28 cellular contexts compared by ENCODE assay signal in the genomic region with DNA sequence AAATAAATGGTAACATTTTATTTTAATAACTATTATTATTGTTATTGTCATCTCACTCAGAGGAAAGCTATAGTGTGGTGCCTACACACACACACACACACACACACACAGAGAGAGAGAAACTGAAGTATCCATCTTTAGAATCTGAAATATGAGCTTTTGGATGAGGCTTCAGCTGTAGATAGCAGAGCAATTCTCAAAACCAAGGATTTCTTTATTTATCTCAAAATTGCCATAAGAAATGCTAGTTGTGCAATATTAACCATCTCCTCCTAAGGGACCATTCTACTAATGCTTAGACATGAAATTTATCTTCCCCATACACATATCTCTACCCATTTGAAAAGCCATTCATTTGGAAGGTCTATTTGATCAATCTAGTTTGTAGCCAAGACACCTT. TPM values are rescaled to one million over a fixed set of nuclear protein-coding genes. Genes with fewer than 3 reads are reported as not detected.
"Had no signal": no experiment of that assay in that cellular context is flagged by ENCODE, and none has a peak within 500 bp of the region (broad histone marks: within the 10 kb centered on the region; RNA-seq: fewer than 3 reads in every experiment).

No MANE protein-coding gene starts in this region.

- H3K36me3 ChIP-seq: colonic mucosa, gastrocnemius medialis, heart left ventricle had no signal

- H3K4me3 ChIP-seq: body of pancreas, colonic mucosa, gastrocnemius medialis, heart left ventricle had no signal

- H3K4me1 ChIP-seq: body of pancreas, colonic mucosa, foreskin keratinocyte, gastrocnemius medialis, heart left ventricle had no signal

- DNase-seq: activated CD4-positive, alpha-beta memory T cell treated with anti-CD3 and anti-CD28 coated beads, Interleukin-2, amount 10 ng/mL, durations not matched to agents 7 days and 5 days; activated CD4-positive, alpha-beta T cell treated with anti-CD3 and anti-CD28 coated beads for 1 hour; activated CD4-positive, alpha-beta T cell treated with anti-CD3 and anti-CD28 coated beads for 4 hours; activated CD4-positive, alpha-beta T cell treated with anti-CD3 and anti-CD28 coated beads, Interleukin-2, amount 10 ng/mL, durations not matched to agents 7 days and 5 days; activated CD4-positive, alpha-beta T cell treated with anti-CD3 and anti-CD28 coated beads, Interleukin-2, amount 50 U/mL, for 4 hours; activated CD8-positive, alpha-beta memory T cell treated with anti-CD3 and anti-CD28 coated beads, Interleukin-2, amount 50 U/mL, for 48 hours; activated gamma-delta T cell; activated naive CD4-positive, alpha-beta T cell; activated naive CD4-positive, alpha-beta T cell treated with anti-CD3 and anti-CD28 coated beads, Interleukin-2, amount 10 ng/mL, durations not matched to agents 7 days and 5 days; activated naive CD8-positive, alpha-beta T cell treated with anti-CD3 and anti-CD28 coated beads, Interleukin-2, amount 10 ng/mL, durations not matched to agents 7 days and 5 days; activated T-cell treated with anti-CD3 and anti-CD28 coated beads for 4 hours; activated T-cell treated with anti-CD3 and anti-CD28 coated beads, Interleukin-2, amount 50 U/mL, for 24 hours; activated T-cell treated with anti-CD3 and anti-CD28 coated beads, Interleukin-2, amount 50 U/mL, for 72 hours; amygdala; aorta; body of pancreas; caudate nucleus; colonic mucosa; effector CD8-positive, alpha-beta T cell; foreskin keratinocyte; gastrocnemius medialis; glutamatergic neuron; heart left ventricle; T-helper 2 cell had no signal

- H3K9me3 ChIP-seq: body of pancreas, colonic mucosa, gastrocnemius medialis, heart left ventricle had no signal

- H3K27ac ChIP-seq: body of pancreas, colonic mucosa, epithelial cell of prostate, foreskin keratinocyte, gastrocnemius medialis, heart left ventricle, VCaP had no signal

- ATAC-seq: activated naive CD4-positive, alpha-beta T cell treated with anti-CD3 and anti-CD28 coated beads, Interleukin-2, amount 50 U/mL, for 72 hours; activated T-cell treated with anti-CD3 and anti-CD28 coated beads, Interleukin-2, amount 50 U/mL, for 72 hours; body of pancreas; foreskin keratinocyte; gastrocnemius medialis; heart left ventricle; WTC11 had no signal

- H3K27me3 ChIP-seq: body of pancreas, colonic mucosa, foreskin keratinocyte, gastrocnemius medialis, heart left ventricle had no signal

RNA-seq across cellular contexts. Expression of gene SGMS2, which starts 50.1 kb away (rescaled TPM):
- total RNA-seq: activated naive CD8-positive, alpha-beta T cell treated with anti-CD3 and anti-CD28 coated beads, Interleukin-2, amount 10 ng/mL, durations not matched to agents 7 days and 5 days had no signal
